Comparison of ENCODE assay signal across 1 cellular context in the genomic region with DNA sequence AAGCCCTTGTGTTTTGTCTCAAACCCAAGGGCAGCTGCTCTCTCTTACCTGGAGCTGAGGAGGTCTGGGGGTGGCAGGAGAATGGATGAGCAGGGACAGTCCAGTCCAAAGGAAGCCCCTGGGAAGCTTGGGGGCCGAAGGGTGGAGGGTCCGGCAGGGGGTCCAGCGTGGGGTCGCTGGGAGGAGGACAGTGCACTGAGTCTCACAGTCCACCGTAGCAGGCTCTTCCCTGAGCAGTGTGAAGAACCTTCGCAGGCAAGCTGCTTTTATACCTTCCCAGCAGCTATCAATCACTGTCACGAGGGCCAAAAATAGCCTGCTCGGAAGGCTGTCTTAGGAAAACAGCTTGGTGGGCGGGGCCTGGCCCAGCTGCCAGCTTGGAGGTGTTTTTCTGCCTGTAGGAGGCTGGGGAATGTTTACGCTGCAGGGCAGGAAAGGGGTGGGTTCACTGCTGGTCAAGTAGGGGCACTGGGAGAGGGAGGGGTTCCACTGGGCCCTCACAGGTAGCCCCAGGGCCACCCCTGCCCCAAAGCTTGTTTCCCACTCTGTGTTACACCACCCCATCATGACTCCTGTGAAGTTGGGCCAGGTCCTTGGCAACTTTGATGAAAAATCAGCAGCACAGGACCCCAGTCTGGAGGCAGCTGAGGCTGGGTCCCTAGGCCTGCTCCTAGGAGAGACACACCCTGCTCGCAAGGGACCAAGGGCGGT.
TF ChIP-seq lines count a peak whose summit lies in the region.

Gene DEPP1 (minus strand): TSS at position 240 of the 711 bp plus-strand sequence. CDS start 779 bp downstream, outside the sequence.

TF ChIP-seq in K562, 482 proteins besides CTCF, POLR2A, EP300 and RAD21 (continues in another document):
- TF ChIP-seq THRAP3 (IDR thresholded peaks at IDR 0.05; ENCODE audit: borderline replicate concordance) (no peak), ETV1 (tag; conservative IDR thresholded peaks at IDR 0.05; ENCODE audit: low read depth) (no peak), ZNF354B (CRISPR knock-in tag; IDR thresholded peaks at IDR 0.05) (no peak), TCF3 (CRISPR knock-in tag; IDR thresholded peaks at IDR 0.05) (0 out of 2 replicates have a peak, but pooled peaks have one; percentile 21), ZNF395 (CRISPR knock-in tag; IDR thresholded peaks at IDR 0.05) (no peak), ZNF584 (CRISPR knock-in tag; IDR thresholded peaks at IDR 0.05; ENCODE audit: low read depth) (no peak), TAF1 (IDR thresholded peaks at IDR 0.05; ENCODE audit: control insufficient read depth, extremely low read depth, insufficient read depth, low read length, severe bottlenecking) (peak; percentile 25), SPI1 (IDR thresholded peaks at IDR 0.05; ENCODE audit: borderline replicate concordance, low read depth, low read length) (no peak), ZFPM2 (CRISPR knock-in tag; IDR thresholded peaks at IDR 0.05) (no peak), RHOXF2B (CRISPR knock-in tag; conservative IDR thresholded peaks at IDR 0.05) (no peak), RCOR1 (IDR thresholded peaks at IDR 0.05; ENCODE audit: borderline replicate concordance in 1 of 2, low read depth in 2 of 2, low read length in 2 of 2) (peak in 1 of 2 experiments; percentile 63; a peak in 1 of 4 replicates), FOSL1 (tag; conservative IDR thresholded peaks at IDR 0.05) (no peak), KAT2B (IDR thresholded peaks at IDR 0.05; ENCODE audit: low read depth, low read length) (no peak), ZSCAN32 (CRISPR knock-in tag; IDR thresholded peaks at IDR 0.05) (no peak), STAG1 (CRISPR knock-in tag; IDR thresholded peaks at IDR 0.05; ENCODE audit: borderline replicate concordance) (no peak), HMG20A (CRISPR knock-in tag; conservative IDR thresholded peaks at IDR 0.05) (no peak), MLX (CRISPR knock-in tag; conservative IDR thresholded peaks at IDR 0.05) (no peak), RBM14 (IDR thresholded peaks at IDR 0.05; ENCODE audit: borderline replicate concordance, insufficient read depth, low read depth, low read length) (no peak), MITF (IDR thresholded peaks at IDR 0.05) (peak; percentile 56), CXXC5 (CRISPR knock-in tag; IDR thresholded peaks at IDR 0.05) (peak; percentile 19; the same call in 1 of the 2 replicates), NR2C2 (CRISPR knock-in tag; IDR thresholded peaks at IDR 0.05) (no peak), NR2C2 (tag; IDR thresholded peaks at IDR 0.05) (no peak), KAT8 (IDR thresholded peaks at IDR 0.05; ENCODE audit: low read depth) (no peak), CCNT2 (IDR thresholded peaks at IDR 0.05; ENCODE audit: borderline replicate concordance, extremely low read depth, insufficient read length, low read depth, low read length) (peak; percentile 31), MAFK (IDR thresholded peaks at IDR 0.05; ENCODE audit: low read length) (no peak), MTA2 (IDR thresholded peaks at IDR 0.05; ENCODE audit: low read depth) (no peak), ZNF445 (CRISPR knock-in tag; IDR thresholded peaks at IDR 0.05; ENCODE audit: low read depth) (no peak), RAD51 (IDR thresholded peaks at IDR 0.05; ENCODE audit: borderline replicate concordance, low read depth) (no peak), ZNF318 (IDR thresholded peaks at IDR 0.05; ENCODE audit: borderline replicate concordance in 1 of 2, low read depth in 1 of 2) (0 out of 4 replicates have a peak, but pooled peaks of 1 of the 2 experiments have one; percentile 14), PRDM10 (IDR thresholded peaks at IDR 0.05; ENCODE audit: partially characterized antibody) (peak; percentile 68), NONO (IDR thresholded peaks at IDR 0.05; ENCODE audit: low read depth in 2 of 2, low read length in 1 of 2) (no peak), SAP30 (IDR thresholded peaks at IDR 0.05; ENCODE audit: borderline replicate concordance, insufficient read depth, low read depth, low read length, poor library complexity, severe bottlenecking) (no peak), FOXA3 (CRISPR knock-in tag; conservative IDR thresholded peaks at IDR 0.05 in 1 of 2, IDR thresholded peaks at IDR 0.05 in 1 of 2) (no peak), HMBOX1 (IDR thresholded peaks at IDR 0.05) (no peak), HMG20B (CRISPR knock-in tag; IDR thresholded peaks at IDR 0.05) (no peak), ERF (CRISPR knock-in tag; IDR thresholded peaks at IDR 0.05) (no peak), ZNF76 (CRISPR knock-in tag; IDR thresholded peaks at IDR 0.05; ENCODE audit: borderline replicate concordance) (no peak), KDM4B (IDR thresholded peaks at IDR 0.05; ENCODE audit: borderline replicate concordance in 2 of 2, low read depth in 1 of 2) (0 out of 4 replicates have a peak, but pooled peaks of 1 of the 2 experiments have one; percentile 22), ZNF668 (CRISPR knock-in tag; IDR thresholded peaks at IDR 0.05) (no peak), ZNF778 (CRISPR knock-in tag; IDR thresholded peaks at IDR 0.05) (no peak), ZNF239 (CRISPR knock-in tag; IDR thresholded peaks at IDR 0.05) (no peak)
- TF ChIP-seq, protein P1, sequence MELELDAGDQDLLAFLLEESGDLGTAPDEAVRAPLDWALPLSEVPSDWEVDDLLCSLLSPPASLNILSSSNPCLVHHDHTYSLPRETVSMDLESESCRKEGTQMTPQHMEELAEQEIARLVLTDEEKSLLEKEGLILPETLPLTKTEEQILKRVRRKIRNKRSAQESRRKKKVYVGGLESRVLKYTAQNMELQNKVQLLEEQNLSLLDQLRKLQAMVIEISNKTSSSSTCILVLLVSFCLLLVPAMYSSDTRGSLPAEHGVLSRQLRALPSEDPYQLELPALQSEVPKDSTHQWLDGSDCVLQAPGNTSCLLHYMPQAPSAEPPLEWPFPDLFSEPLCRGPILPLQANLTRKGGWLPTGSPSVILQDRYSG (tag; conservative IDR thresholded peaks at IDR 0.05; ENCODE audit: low read depth): no peak
